15 cellular contexts compared by ENCODE assay signal in genomic region chr6:113595921-113596376, GRCh38.
DNase-seq lines count a peak whose midpoint lies in the region; ATAC-seq, FAIRE-seq and TF ChIP-seq lines count a peak whose summit lies in the region.
"Had no signal": no experiment of that assay in that cellular context is flagged by ENCODE, and none has a peak within 500 bp of the region (broad histone marks: within the 10 kb centered on the region; RNA-seq: fewer than 3 reads in every experiment).

No MANE protein-coding gene starts in this region.

- H3K9me3 Mint-ChIP-seq in activated CD4-positive, alpha-beta T cell treated with anti-CD3 and anti-CD28 coated beads, Interleukin-2, amount 10 ng/mL, durations not matched to agents 24 days and 14 days, result no peaks in the 10 kb centered on the region
- H3K9me3 Mint-ChIP-seq: activated T-cell treated with anti-CD3 and anti-CD28 coated beads, Interleukin-2, amount 50 U/mL, for 4 hours had no signal

- no peak overlapping the region for H3K27ac Mint-ChIP-seq in activated CD4-positive, alpha-beta T cell treated with anti-CD3 and anti-CD28 coated beads, Interleukin-2, amount 10 ng/mL, durations not matched to agents 24 days and 14 days
- H3K27ac Mint-ChIP-seq: naive thymus-derived CD8-positive, alpha-beta T cell had no signal

- TF ChIP-seq CTCF in astrocyte of the cerebellum (IDR thresholded peaks at IDR 0.05; ENCODE audit: low read depth, low read length, missing control alignments) (no peak), kidney (IDR thresholded peaks at IDR 0.05; ENCODE audit: borderline replicate concordance, extremely low read depth, insufficient read depth) (no peak), transverse colon (IDR thresholded peaks at IDR 0.05) (no peak)

- ATAC-seq in HG03045 (IDR thresholded peaks at IDR 0.05; ENCODE audit: unreplicated experiment), result no peak
- ATAC-seq: activated T-cell treated with anti-CD3 and anti-CD28 coated beads, Interleukin-2, amount 50 U/mL, for 4 hours; naive thymus-derived CD8-positive, alpha-beta T cell had no signal

- no peak overlapping the region for H3K4me3 Mint-ChIP-seq in activated CD4-positive, alpha-beta T cell treated with anti-CD3 and anti-CD28 coated beads, Interleukin-2, amount 10 ng/mL, durations not matched to agents 24 days and 14 days
- H3K4me3 Mint-ChIP-seq: activated T-cell treated with anti-CD3 and anti-CD28 coated beads, Interleukin-2, amount 50 U/mL, for 4 hours; naive thymus-derived CD8-positive, alpha-beta T cell had no signal

- in situ Hi-C loops in astrocyte of the cerebellum (cut with HindIII; ENCODE audit: low sequenced_read_pairs) (no loop called here), transverse colon (cut with MboI; ENCODE audit: low pct_ligation_motif_present in 1 of 4, low pct_unique_long_range_greater_than_20kb in 1 of 4, low sequenced_read_pairs in 3 of 4) (no loop called here)

- TF ChIP-seq EP300 in transverse colon (IDR thresholded peaks at IDR 0.05; ENCODE audit: low read depth), result no peak

- no peak overlapping the region for H3K9ac ChIP-seq in kidney (ENCODE audit: low read length in 2 of 2)
- H3K9ac ChIP-seq: BLaER1 had no signal

- H3K36me3 Mint-ChIP-seq in activated CD4-positive, alpha-beta T cell treated with anti-CD3 and anti-CD28 coated beads, Interleukin-2, amount 10 ng/mL, durations not matched to agents 24 days and 14 days (ENCODE audit: low read depth), result no peaks in the 10 kb centered on the region
- H3K36me3 Mint-ChIP-seq: naive thymus-derived CD8-positive, alpha-beta T cell had no signal

- 12 to 21% methylated on average over 6 of the region's 6 CpGs for WGBS in transverse colon (ENCODE audit: low coverage in 1 of 2), 2 donors

- H3K27ac ChIP-seq in kidney (ENCODE audit: low read depth in 2 of 2, low read length in 2 of 2), result no peak overlapping the region
- peak overlapping the region; percentile 67 to 79 (median 74) for H3K27ac ChIP-seq in transverse colon
- H3K27ac ChIP-seq: BLaER1 had no signal

- intact Hi-C loops in kidney (cut with DNase I), result no loop called here
- intact Hi-C loops in transverse colon (cut with DNase I; ENCODE audit: low total_unique reads), result no loop called here
- intact Hi-C loops in activated CD4-positive, alpha-beta T cell treated with anti-CD3 and anti-CD28 coated beads, Interleukin-2, amount 10 ng/mL, durations not matched to agents 24 days and 14 days (cut with micrococcal nuclease), result no loop called here

- no peaks in the 10 kb centered on the region for H3K9me3 ChIP-seq in kidney (ENCODE audit: control insufficient read depth in 1 of 2, low read length in 2 of 2)
- H3K9me3 ChIP-seq in transverse colon, result no peaks in the 10 kb centered on the region
- H3K9me3 ChIP-seq: BLaER1, Peyer's patch had no signal

- H3K36me3 ChIP-seq in kidney (ENCODE audit: control insufficient read depth in 1 of 2, insufficient read depth in 2 of 2, low read length in 2 of 2), result no peaks in the 10 kb centered on the region
- H3K36me3 ChIP-seq in transverse colon, result no peaks in the 10 kb centered on the region
- H3K36me3 ChIP-seq: BLaER1, Peyer's patch had no signal

- H3K4me3 ChIP-seq in astrocyte of the cerebellum (ENCODE audit: low read depth, low read length), result no peak overlapping the region
- H3K4me3 ChIP-seq in kidney (ENCODE audit: low read length in 2 of 2), result no peak overlapping the region
- H3K4me3 ChIP-seq in transverse colon, result no peak overlapping the region
- H3K4me3 ChIP-seq: BLaER1, Peyer's patch had no signal

- H3K27me3 Mint-ChIP-seq in activated CD4-positive, alpha-beta T cell treated with anti-CD3 and anti-CD28 coated beads, Interleukin-2, amount 10 ng/mL, durations not matched to agents 24 days and 14 days, result no peaks in the 10 kb centered on the region

- peaks cover 0 to 5% of the 10 kb centered on the region in 2 donors for H3K4me1 ChIP-seq in kidney (ENCODE audit: control insufficient read depth in 1 of 2, insufficient read depth in 1 of 2, low read depth in 1 of 2, low read length in 2 of 2)
- H3K4me1 ChIP-seq in transverse colon, result peaks cover 10 to 41% (median 22%) of the 10 kb centered on the region in 4 donors
- H3K4me1 ChIP-seq: BLaER1 had no signal

- H3K4me1 Mint-ChIP-seq in activated CD4-positive, alpha-beta T cell treated with anti-CD3 and anti-CD28 coated beads, Interleukin-2, amount 10 ng/mL, durations not matched to agents 24 days and 14 days, result no peaks in the 10 kb centered on the region
- H3K4me1 Mint-ChIP-seq: naive thymus-derived CD8-positive, alpha-beta T cell had no signal

- TF ChIP-seq POLR2A in transverse colon (IDR thresholded peaks at IDR 0.05), result no peak

- DNase-seq in NCI-H345 (lab: John Stamatoyannopoulos, UW), result peak; percentile 20
- DNase-seq in NCI-H345 treated with DMSO at 0.1 percent for 48 hours (lab: John Stamatoyannopoulos, UW; ENCODE audit: unreplicated experiment), result no peak
- peak; percentile 77 for DNase-seq in astrocyte of the cerebellum (ENCODE audit: low read depth)
- DNase-seq in kidney, result peak; percentile 67
- DNase-seq in transverse colon, result no peak
- DNase-seq in activated CD4-positive, alpha-beta T cell treated with anti-CD3 and anti-CD28 coated beads, Interleukin-2, amount 10 ng/mL, durations not matched to agents 24 days and 14 days, result no peak
- DNase-seq in stimulated activated CD4-positive, alpha-beta T cell treated with anti-CD3 and anti-CD28 coated beads, Interleukin-4, amount 100 ng/mL, for 24 hours, result no peak
- DNase-seq: activated T-cell treated with anti-CD3 and anti-CD28 coated beads, Interleukin-2, amount 50 U/mL, for 4 hours; cerebellar nuclear complex; naive thymus-derived CD8-positive, alpha-beta T cell; NCI-H1417 treated with DMSO at 0.1 percent for 48 hours; Peyer's patch; stimulated activated CD4-positive, alpha-beta T cell treated with anti-CD3 and anti-CD28 coated beads, Interleukin-4, amount 100 ng/mL, for 4 hours had no signal

- no peak for FAIRE-seq in kidney (lab: Jason Lieb, UNC)

- H3K27me3 ChIP-seq in transverse colon, result no peaks in the 10 kb centered on the region
- H3K27me3 ChIP-seq: BLaER1, Peyer's patch had no signal

Comparison
In these comparisons a context has a peak if more than half of its experiments do, and no peak if none do; other contexts are left out.
1. DNase-seq: peak in NCI-H345 (single experiment), astrocyte of the cerebellum (single experiment) and kidney (single experiment); none in NCI-H345 treated with DMSO at 0.1 percent for 48 hours (single experiment), transverse colon (single experiment), activated CD4-positive, alpha-beta T cell treated with anti-CD3 and anti-CD28 coated beads, Interleukin-2, amount 10 ng/mL, durations not matched to agents 24 days and 14 days (single experiment) and stimulated activated CD4-positive, alpha-beta T cell treated with anti-CD3 and anti-CD28 coated beads, Interleukin-4, amount 100 ng/mL, for 24 hours (single experiment).
2. H3K27ac ChIP-seq: peak in transverse colon (4 of 4); none in kidney (0 of 2).